Comparison of ENCODE assay signal across 19 cellular contexts in the genomic region with DNA sequence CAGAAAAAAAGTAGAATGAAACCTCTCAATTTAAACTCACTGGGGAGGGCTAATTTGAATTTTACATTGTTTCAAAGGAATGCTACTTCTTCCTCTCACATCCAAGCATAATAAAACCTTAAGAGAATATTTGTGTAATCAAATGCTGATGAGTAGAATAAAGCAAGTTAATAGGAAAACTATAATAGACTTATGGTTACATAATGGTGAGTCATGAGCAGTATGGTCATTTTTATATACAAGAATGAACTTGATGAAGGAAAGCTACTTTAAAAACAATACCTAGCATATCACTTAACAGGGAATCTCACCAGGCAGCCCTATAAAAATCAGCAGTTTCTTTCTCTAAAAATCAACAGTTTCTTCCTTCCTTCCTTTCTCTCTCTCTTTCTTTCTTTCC.
DNase-seq lines count a peak whose midpoint lies in the region; ATAC-seq, FAIRE-seq and TF ChIP-seq lines count a peak whose summit lies in the region.
"Had no signal": no experiment of that assay in that cellular context is flagged by ENCODE, and none has a peak within 500 bp of the region (broad histone marks: within the 10 kb centered on the region; RNA-seq: fewer than 3 reads in every experiment).

No MANE protein-coding gene starts in this region.

- intact Hi-C loops in IMR-90 (cut with micrococcal nuclease) (loop anchor here (2.0 kb wide), 1 partner anchor 22 kb away; no protein-coding TSS in a partner anchor), mammary epithelial cell (cut with micrococcal nuclease) (loop anchor here (2.0 kb wide), 2 partner anchors 32 to 82 kb away; no protein-coding TSS in a partner anchor)

- no peak for TF ChIP-seq POLR2A in IMR-90 (IDR thresholded peaks at IDR 0.05; ENCODE audit: low read depth, low read length)

- no peaks in the 10 kb centered on the region for H3K9me3 ChIP-seq in IMR-90 (ENCODE audit: control insufficient read depth, insufficient read depth, low read length)
- no peaks in the 10 kb centered on the region for H3K9me3 ChIP-seq in mammary epithelial cell (replicated peaks; ENCODE audit: insufficient read depth, low read length)
- H3K9me3 ChIP-seq in keratinocyte (ENCODE audit: control insufficient read depth, low read depth, low read length): no peaks in the 10 kb centered on the region
- H3K9me3 ChIP-seq: SJCRH30 had no signal

- H3K4me3 Mint-ChIP-seq in type B pancreatic cell: no peak overlapping the region
- H3K4me3 Mint-ChIP-seq: activated naive CD8-positive, alpha-beta T cell treated with anti-CD3 and anti-CD28 coated beads, Interleukin-2, amount 50 U/mL, for 24 hours; B cell; nephron had no signal

- no peak overlapping the region for H3K18ac ChIP-seq in IMR-90 (ENCODE audit: low read depth, low read length)

- BruUV-seq in IMR-90 (replicated peaks; lab: Mats Ljungman, UMichigan): no TSS peak
- no TSS peak for BruUV-seq in mammary epithelial cell (replicated peaks; lab: Mats Ljungman, UMichigan)

- no peak overlapping the region for H3K4me2 ChIP-seq in IMR-90 (ENCODE audit: low read depth, low read length)
- peak overlapping the region; percentile 75 for H3K4me2 ChIP-seq in mammary epithelial cell (ENCODE audit: insufficient read depth, low read depth, low read length)
- peak overlapping the region; percentile 78 for H3K4me2 ChIP-seq in keratinocyte (ENCODE audit: control insufficient read depth, extremely low read depth, insufficient read depth, low read depth, low read length)

- H3K9me1 ChIP-seq in IMR-90 (ENCODE audit: insufficient read depth, low read length) (peaks cover 11% of the 10 kb centered on the region; the same call in 1 of the 2 replicates), keratinocyte (ENCODE audit: control insufficient read depth, extremely low read depth, insufficient read depth, low read length) (no peaks in the 10 kb centered on the region)

- H3K4me1 ChIP-seq in IMR-90 (ENCODE audit: control insufficient read depth, insufficient read depth, low read length) (peaks cover 6% of the 10 kb centered on the region; the same call in 1 of the 2 replicates), mammary epithelial cell (ENCODE audit: insufficient read depth, low read length) (peaks cover 41% of the 10 kb centered on the region), keratinocyte (ENCODE audit: control insufficient read depth, extremely low read depth, insufficient read depth, low read length) (peaks cover 31% of the 10 kb centered on the region)
- H3K4me1 ChIP-seq: SJCRH30 had no signal

- H4K8ac ChIP-seq in IMR-90 (ENCODE audit: low read depth in 2 of 2, low read length in 2 of 2): no peak overlapping the region

- H3K27ac ChIP-seq in IMR-90 (ENCODE audit: insufficient read depth, low read length) (no peak overlapping the region), mammary epithelial cell (ENCODE audit: insufficient read depth, low read depth, low read length) (peak overlapping the region; percentile 88), keratinocyte (ENCODE audit: control insufficient read depth, insufficient read depth, low read length) (peak overlapping the region; percentile 82)
- H3K27ac ChIP-seq: coronary artery, SJCRH30 had no signal

- H3K4me1 Mint-ChIP-seq in type B pancreatic cell (ENCODE audit: unreplicated experiment): peaks cover 7% of the 10 kb centered on the region
- H3K4me1 Mint-ChIP-seq: activated naive CD8-positive, alpha-beta T cell treated with anti-CD3 and anti-CD28 coated beads, Interleukin-2, amount 50 U/mL, for 24 hours; B cell had no signal

- H3K27me3 Mint-ChIP-seq in type B pancreatic cell: no peaks in the 10 kb centered on the region

- CTCF ChIA-PET in IMR-90 (lab: Yijun Ruan, JAX): no interaction called here
- CTCF ChIA-PET in mammary epithelial cell (lab: Charles Lee; ENCODE audit: low non-redundant PET): no interaction called here

- no peaks in the 10 kb centered on the region for H3K36me3 ChIP-seq in IMR-90 (ENCODE audit: control insufficient read depth, insufficient read depth, low read length)
- no peaks in the 10 kb centered on the region for H3K36me3 ChIP-seq in mammary epithelial cell (ENCODE audit: insufficient read depth, low read length)
- H3K36me3 ChIP-seq in keratinocyte (ENCODE audit: control insufficient read depth in 2 of 2, extremely low read depth in 1 of 2, insufficient read depth in 2 of 2, low read length in 2 of 2): no peaks in the 10 kb centered on the region
- H3K36me3 ChIP-seq: SJCRH30 had no signal

- no peaks in the 10 kb centered on the region for H3K79me1 ChIP-seq in IMR-90 (ENCODE audit: low read depth in 1 of 2, low read length in 2 of 2)

- H3K4me3 ChIP-seq in AG09309 (ENCODE audit: control insufficient read depth, low read depth, low read length): no peak overlapping the region
- H3K4me3 ChIP-seq in IMR-90 (ENCODE audit: insufficient read depth, low read depth, low read length): no peak overlapping the region
- peak overlapping the region in 2 of 3 experiments; percentile 28 to 31 for H3K4me3 ChIP-seq in mammary epithelial cell (replicated peaks in 1 of 3; ENCODE audit: insufficient read depth in 1 of 3, low read depth in 2 of 3, low read length in 3 of 3)
- peak overlapping the region in 2 of 3 experiments; percentile 39 to 47 for H3K4me3 ChIP-seq in keratinocyte (ENCODE audit: control insufficient read depth in 2 of 3, extremely low read depth in 1 of 3, insufficient read depth in 2 of 3, low read depth in 1 of 3, low read length in 3 of 3)
- H3K4me3 ChIP-seq: coronary artery, SJCRH30 had no signal

- H3K4ac ChIP-seq in IMR-90 (ENCODE audit: low read depth, low read length): no peak overlapping the region

- H3K23ac ChIP-seq in IMR-90 (ENCODE audit: low read depth, low read length): no peak overlapping the region

- no peak overlapping the region for H2AK5ac ChIP-seq in IMR-90 (ENCODE audit: low read depth, low read length)

- peak; percentile 56 for ATAC-seq in IMR-90 (ENCODE audit: low read depth)
- ATAC-seq: activated naive CD8-positive, alpha-beta T cell treated with anti-CD3 and anti-CD28 coated beads, Interleukin-2, amount 50 U/mL, for 24 hours had no signal

- no peaks in the 10 kb centered on the region for H3K36me3 Mint-ChIP-seq in type B pancreatic cell

- dilution Hi-C loops in IMR-90 (cut with HindIII; ENCODE audit: low sequenced_read_pairs, unreplicated experiment) (no loop called here), mammary epithelial cell (cut with HindIII; ENCODE audit: low sequenced_read_pairs) (no loop called here), keratinocyte (cut with MboI; ENCODE audit: extremely low pct_ligation_motif_present, low sequenced_read_pairs) (no loop called here)

- no peak overlapping the region for H4K5ac ChIP-seq in IMR-90 (ENCODE audit: low read depth, low read length)

- H2AFZ ChIP-seq in IMR-90 (replicated peaks; ENCODE audit: low read length, poor library complexity) (no peak overlapping the region), mammary epithelial cell (ENCODE audit: low read depth, low read length) (no peak overlapping the region), keratinocyte (ENCODE audit: control insufficient read depth, low read length) (no peak overlapping the region)

- POLR2A ChIA-PET in IMR-90 (lab: Charles Lee; ENCODE audit: unreplicated experiment): no interaction called here

- H3K9me3 Mint-ChIP-seq in type B pancreatic cell: peaks cover 6% of the 10 kb centered on the region
- H3K9me3 Mint-ChIP-seq: activated naive CD8-positive, alpha-beta T cell treated with anti-CD3 and anti-CD28 coated beads, Interleukin-2, amount 50 U/mL, for 24 hours had no signal

- H3K9ac ChIP-seq in IMR-90 (ENCODE audit: low read depth, low read length): no peak overlapping the region
- peak overlapping the region; percentile 61 for H3K9ac ChIP-seq in mammary epithelial cell (ENCODE audit: insufficient read depth, low read length)
- peak overlapping the region; percentile 56 for H3K9ac ChIP-seq in keratinocyte (ENCODE audit: control insufficient read depth, extremely low read depth, insufficient read depth, low read length)

- TF ChIP-seq RAD21 in IMR-90 (IDR thresholded peaks at IDR 0.05; ENCODE audit: low read length): no peak

- no peak overlapping the region for H4K91ac ChIP-seq in IMR-90 (ENCODE audit: insufficient read depth, low read depth, low read length)

- peak; percentile 70 for FAIRE-seq in keratinocyte (lab: Jason Lieb, UNC)

- in situ Hi-C loops in IMR-90 (cut with MboI; ENCODE audit: low sequenced_read_pairs) (no loop called here), mammary epithelial cell (cut with MboI; ENCODE audit: low sequenced_read_pairs in 2 of 2) (no loop called here)

- H3K79me2 ChIP-seq in mammary epithelial cell (ENCODE audit: insufficient read depth, low read length) (no peaks in the 10 kb centered on the region), keratinocyte (ENCODE audit: control insufficient read depth, insufficient read depth, low read length) (no peaks in the 10 kb centered on the region)

- H2BK5ac ChIP-seq in IMR-90 (ENCODE audit: low read depth, low read length, poor library complexity, severe bottlenecking): no peak overlapping the region

- no peak overlapping the region for H3K56ac ChIP-seq in IMR-90 (ENCODE audit: extremely low read depth, insufficient read depth, low read length)

- H3K14ac ChIP-seq in IMR-90 (replicated peaks; ENCODE audit: low read depth, low read length): no peak overlapping the region

- TF ChIP-seq CTCF in AG09309 (IDR thresholded peaks at IDR 0.05; ENCODE audit: control insufficient read depth, insufficient read depth, low read depth, low read length, missing control alignments) (no peak), IMR-90 (conservative IDR thresholded peaks at IDR 0.05; ENCODE audit: low read depth, low read length) (no peak), mammary epithelial cell (conservative IDR thresholded peaks at IDR 0.05 in 1 of 2, IDR thresholded peaks at IDR 0.05 in 1 of 2; ENCODE audit: extremely low read depth in 1 of 2, insufficient read depth in 1 of 2, low read depth in 1 of 2, low read length in 2 of 2) (no peak), keratinocyte (optimal IDR thresholded peaks at IDR 0.05 in 1 of 3, IDR thresholded peaks at IDR 0.05 in 1 of 3, conservative IDR thresholded peaks at IDR 0.05 in 1 of 3; ENCODE audit: extremely low read depth in 1 of 3, insufficient read depth in 2 of 3, low read length in 3 of 3) (no peak), type B pancreatic cell (conservative IDR thresholded peaks at IDR 0.05) (no peak)

- no peak overlapping the region for H2BK120ac ChIP-seq in IMR-90 (ENCODE audit: low read depth, low read length)

- H3K27me3 ChIP-seq in IMR-90 (ENCODE audit: control insufficient read depth, insufficient read depth, low read length): no peaks in the 10 kb centered on the region
- no peaks in the 10 kb centered on the region for H3K27me3 ChIP-seq in mammary epithelial cell (ENCODE audit: insufficient read depth, low read length)
- no peaks in the 10 kb centered on the region for H3K27me3 ChIP-seq in keratinocyte (ENCODE audit: control insufficient read depth, extremely low read depth, insufficient read depth, low read length)
- H3K27me3 ChIP-seq: SJCRH30 had no signal

- no peak overlapping the region for H2BK20ac ChIP-seq in IMR-90 (ENCODE audit: low read depth, low read length)

- H3K27ac Mint-ChIP-seq in type B pancreatic cell: no peak overlapping the region
- H3K27ac Mint-ChIP-seq: activated naive CD8-positive, alpha-beta T cell treated with anti-CD3 and anti-CD28 coated beads, Interleukin-2, amount 50 U/mL, for 24 hours; B cell; nephron had no signal

- no peak overlapping the region for H2AK9ac ChIP-seq in IMR-90 (replicated peaks; ENCODE audit: low read depth, low read length, poor library complexity)

- H4K20me1 ChIP-seq in IMR-90 (ENCODE audit: insufficient read depth, low read length) (no peaks in the 10 kb centered on the region), mammary epithelial cell (ENCODE audit: insufficient read depth, low read length) (no peaks in the 10 kb centered on the region), keratinocyte (ENCODE audit: control insufficient read depth, extremely low read depth, insufficient read depth, low read length) (no peaks in the 10 kb centered on the region)

- no peak overlapping the region for H2BK15ac ChIP-seq in IMR-90 (ENCODE audit: low read depth, low read length)

- DNase-seq in AG09309 (ENCODE audit: low read depth) (peak; percentile 72), IMR-90 (peak; percentile 77), mammary epithelial cell (peak; percentile 83), keratinocyte (ENCODE audit: low read depth, low spot score) (peak; percentile 40), hepatic stellate cell (ENCODE audit: low spot score) (no peak), type B pancreatic cell (ENCODE audit: extremely low spot score, unreplicated experiment) (no peak)
- no peak for DNase-seq in activated CD8-positive, alpha-beta memory T cell treated with anti-CD3 and anti-CD28 coated beads, Interleukin-2, amount 50 U/mL, for 48 hours
- DNase-seq in stimulated activated CD8-positive, alpha-beta memory T cell treated with anti-CD3 and anti-CD28 coated beads, Interleukin-4, amount 100 ng/mL, for 48 hours: no peak
- DNase-seq: activated CD4-positive, alpha-beta T cell treated with anti-CD3 and anti-CD28 coated beads, Interleukin-2, amount 50 U/mL, for 1 hour; activated naive CD8-positive, alpha-beta T cell treated with anti-CD3 and anti-CD28 coated beads, Interleukin-2, amount 50 U/mL, for 24 hours; activated T-cell treated with anti-CD3 and anti-CD28 coated beads, Interleukin-2, amount 50 U/mL, for 48 hours; foreskin melanocyte; NCI-H1105; SJCRH30; stimulated activated CD4-positive, alpha-beta T cell treated with anti-CD3 and anti-CD28 coated beads, Interleukin-4, amount 100 ng/mL, for 1 hour; trophoblast cell had no signal

Comparison
In these comparisons a context has a peak if more than half of its experiments do, and no peak if none do; other contexts are left out.
1. DNase-seq: peak in AG09309 (single experiment), IMR-90 (single experiment), mammary epithelial cell (single experiment) and keratinocyte (single experiment); none in activated CD8-positive, alpha-beta memory T cell treated with anti-CD3 and anti-CD28 coated beads, Interleukin-2, amount 50 U/mL, for 48 hours (single experiment), stimulated activated CD8-positive, alpha-beta memory T cell treated with anti-CD3 and anti-CD28 coated beads, Interleukin-4, amount 100 ng/mL, for 48 hours (single experiment), hepatic stellate cell (single experiment) and type B pancreatic cell (single experiment).
2. H3K4me3 ChIP-seq: peak in mammary epithelial cell (2 of 3) and keratinocyte (2 of 3); none in AG09309 (single experiment) and IMR-90 (single experiment).